12 cellular contexts compared by ENCODE assay signal in the genomic region with DNA sequence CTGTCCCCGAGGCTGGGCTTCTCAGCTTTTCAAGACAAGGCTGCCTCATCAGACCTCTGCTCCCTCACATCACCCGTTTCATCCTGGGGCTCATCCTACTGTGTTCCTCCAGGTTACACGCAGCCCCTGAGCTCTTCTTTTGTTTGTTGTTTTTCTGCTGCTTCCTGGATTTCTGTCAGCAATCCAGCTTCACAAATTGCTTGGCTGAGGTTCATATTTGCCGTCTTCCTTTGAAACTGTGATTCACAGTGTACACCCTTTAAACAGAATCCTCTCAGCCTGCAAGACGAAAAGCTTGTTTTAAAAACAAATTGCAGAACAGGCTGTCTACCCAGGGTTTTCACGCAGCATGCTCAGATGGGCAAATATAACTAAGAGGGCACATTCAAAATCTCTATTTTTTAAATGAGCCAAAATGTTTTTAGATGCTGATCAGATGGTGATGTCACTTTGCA. TPM values are rescaled to one million over a fixed set of nuclear protein-coding genes. Genes with fewer than 3 reads are reported as not detected.
DNase-seq lines count a peak whose midpoint lies in the region; ATAC-seq and TF ChIP-seq lines count a peak whose summit lies in the region.
"Had no signal": no experiment of that assay in that cellular context is flagged by ENCODE, and none has a peak within 500 bp of the region (broad histone marks: within the 10 kb centered on the region; RNA-seq: fewer than 3 reads in every experiment).

No MANE protein-coding gene starts in this region.

- CTCF ChIA-PET in HEK293 (lab: Yijun Ruan, JAX) = interaction anchor here (0.6 to 1.3 kb wide), 3 partner anchors 8 to 188 kb away, joined by 3 to 4 read pairs (median 3); no protein-coding TSS in a partner anchor

- DNase-seq in adipocyte (ENCODE audit: low read depth) (peak; percentile 59), foreskin melanocyte (peak; percentile 17)
- no peak for DNase-seq in activated naive CD4-positive, alpha-beta T cell treated with Interleukin-2 at 50 U/mL for 16 hours
- DNase-seq: activated T-cell treated with anti-CD3 and anti-CD28 coated beads, Interleukin-2, amount 50 U/mL, for 1 hour; right cardiac atrium had no signal

- H3K36me3 ChIP-seq in HEK293 (ENCODE audit: control insufficient read depth in 2 of 2, insufficient read depth in 1 of 2, low read length in 2 of 2) = no peaks in the 10 kb centered on the region
- no peaks in the 10 kb centered on the region for H3K36me3 ChIP-seq in adipocyte (ENCODE audit: control insufficient read depth, insufficient read depth, low read length, severe bottlenecking)
- H3K36me3 ChIP-seq in skeletal muscle satellite cell (ENCODE audit: insufficient read depth, low read length) = no peaks in the 10 kb centered on the region
- H3K36me3 ChIP-seq: thoracic aorta had no signal

- H3K9ac ChIP-seq in adipocyte (ENCODE audit: low read length) = no peak overlapping the region
- no peak overlapping the region for H3K9ac ChIP-seq in skeletal muscle satellite cell (ENCODE audit: low read depth, low read length)
- H3K9ac ChIP-seq: KMS-11 had no signal

- ATAC-seq in HG03442 (IDR thresholded peaks at IDR 0.05; ENCODE audit: unreplicated experiment) (no peak), HG02798 (IDR thresholded peaks at IDR 0.05; ENCODE audit: poor library complexity, unreplicated experiment) (no peak)
- ATAC-seq in activated CD4-positive, CD25-positive, alpha-beta regulatory T cell treated with anti-CD3 and anti-CD28 coated beads, Interleukin-2, amount 50 U/mL, for 24 hours = no peak

- H3K27me3 ChIP-seq in adipocyte (replicated peaks; ENCODE audit: control insufficient read depth, insufficient read depth, low read length) = peaks cover 12% of the 10 kb centered on the region
- H3K27me3 ChIP-seq in skeletal muscle satellite cell (ENCODE audit: control insufficient read depth, insufficient read depth, low read length) = peaks cover 18% of the 10 kb centered on the region

- no peaks in the 10 kb centered on the region; the same call in 1 of the 2 replicates for H3K4me1 ChIP-seq in HEK293 (ENCODE audit: control insufficient read depth, insufficient read depth, low read length)
- no peaks in the 10 kb centered on the region for H3K4me1 ChIP-seq in adipocyte (ENCODE audit: control insufficient read depth, insufficient read depth, low read length)
- H3K4me1 ChIP-seq in skeletal muscle satellite cell (ENCODE audit: control insufficient read depth, insufficient read depth, low read length) = peaks cover 5% of the 10 kb centered on the region

- H3K4me3 ChIP-seq in HEK293 (ENCODE audit: low read depth, low read length) = no peak overlapping the region
- H3K4me3 ChIP-seq in adipocyte (ENCODE audit: low read length) = peak overlapping the region; percentile 28
- H3K4me3 ChIP-seq in skeletal muscle satellite cell (ENCODE audit: low read length) = peak overlapping the region; percentile 53
- H3K4me3 ChIP-seq: thoracic aorta had no signal

- H3K9me3 ChIP-seq in HEK293 (ENCODE audit: control insufficient read depth, insufficient read depth, low read depth, low read length) (no peaks in the 10 kb centered on the region), adipocyte (ENCODE audit: control insufficient read depth, low read length) (no peaks in the 10 kb centered on the region), skeletal muscle satellite cell (replicated peaks; ENCODE audit: low read length) (no peaks in the 10 kb centered on the region)
- H3K9me3 ChIP-seq: thoracic aorta had no signal

- peak overlapping the region; percentile 74 for H3K4me2 ChIP-seq in skeletal muscle satellite cell (ENCODE audit: low read length)
- H3K4me2 ChIP-seq: KMS-11 had no signal

- POLR2A ChIA-PET in HEK293 (lab: Yijun Ruan, JAX) = interaction anchor here (0.6 kb wide), 1 partner anchor 9 kb away, joined by 3 read pairs; no protein-coding TSS in a partner anchor

- TF ChIP-seq CTCF in HEK293 (tag by site-specific recombination; IDR thresholded peaks at IDR 0.05) = no peak

- no peak overlapping the region for H3K27ac ChIP-seq in HEK293 (ENCODE audit: extremely low read depth, low read depth, low read length)
- H3K27ac ChIP-seq: KMS-11, thoracic aorta had no signal

TF ChIP-seq in HEK293, 187 proteins besides CTCF, POLR2A, EP300 and RAD21:
- TF ChIP-seq ZNF629 (tag by site-specific recombination; IDR thresholded peaks at IDR 0.05) = 0 out of 2 replicates have a peak, but pooled peaks have one; percentile 28
- TF ChIP-seq ZNF211 (tag by site-specific recombination; IDR thresholded peaks at IDR 0.05; ENCODE audit: low read depth) = no peak
- TF ChIP-seq ZNF266 (tag by site-specific recombination; IDR thresholded peaks at IDR 0.05; ENCODE audit: low read depth) = no peak
- no peak for TF ChIP-seq TRIM28 (IDR thresholded peaks at IDR 0.05; ENCODE audit: borderline replicate concordance, low read length)
- TF ChIP-seq ZNF660 (tag by site-specific recombination; IDR thresholded peaks at IDR 0.05) = no peak
- peak; percentile 21; the same call in 1 of the 2 replicates for TF ChIP-seq ZNF366 (tag by site-specific recombination; conservative IDR thresholded peaks at IDR 0.05)
- 0 out of 2 replicates have a peak, but pooled peaks have one; percentile 45 for TF ChIP-seq ZNF600 (tag by site-specific recombination; IDR thresholded peaks at IDR 0.05)
- TF ChIP-seq, protein P1, sequence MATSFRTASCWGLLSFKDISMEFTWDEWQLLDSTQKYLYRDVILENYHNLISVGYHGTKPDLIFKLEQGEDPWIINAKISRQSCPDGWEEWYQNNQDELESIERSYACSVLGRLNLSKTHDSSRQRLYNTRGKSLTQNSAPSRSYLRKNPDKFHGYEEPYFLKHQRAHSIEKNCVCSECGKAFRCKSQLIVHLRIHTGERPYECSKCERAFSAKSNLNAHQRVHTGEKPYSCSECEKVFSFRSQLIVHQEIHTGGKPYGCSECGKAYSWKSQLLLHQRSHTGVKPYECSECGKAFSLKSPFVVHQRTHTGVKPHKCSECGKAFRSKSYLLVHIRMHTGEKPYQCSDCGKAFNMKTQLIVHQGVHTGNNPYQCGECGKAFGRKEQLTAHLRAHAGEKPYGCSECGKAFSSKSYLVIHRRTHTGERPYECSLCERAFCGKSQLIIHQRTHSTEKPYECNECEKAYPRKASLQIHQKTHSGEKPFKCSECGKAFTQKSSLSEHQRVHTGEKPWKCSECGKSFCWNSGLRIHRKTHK (tag by site-specific recombination; IDR thresholded peaks at IDR 0.05) = no peak
- peak; percentile 15; the same call in 1 of the 2 replicates for TF ChIP-seq GFI1B (tag by site-specific recombination; IDR thresholded peaks at IDR 0.05)
- TF ChIP-seq ZFP3 (tag by site-specific recombination; IDR thresholded peaks at IDR 0.05; ENCODE audit: low read depth) = no peak
- 0 out of 2 replicates have a peak, but pooled peaks have one; percentile 24 for TF ChIP-seq OSR2 (tag by site-specific recombination; IDR thresholded peaks at IDR 0.05)
- TF ChIP-seq, protein P2, sequence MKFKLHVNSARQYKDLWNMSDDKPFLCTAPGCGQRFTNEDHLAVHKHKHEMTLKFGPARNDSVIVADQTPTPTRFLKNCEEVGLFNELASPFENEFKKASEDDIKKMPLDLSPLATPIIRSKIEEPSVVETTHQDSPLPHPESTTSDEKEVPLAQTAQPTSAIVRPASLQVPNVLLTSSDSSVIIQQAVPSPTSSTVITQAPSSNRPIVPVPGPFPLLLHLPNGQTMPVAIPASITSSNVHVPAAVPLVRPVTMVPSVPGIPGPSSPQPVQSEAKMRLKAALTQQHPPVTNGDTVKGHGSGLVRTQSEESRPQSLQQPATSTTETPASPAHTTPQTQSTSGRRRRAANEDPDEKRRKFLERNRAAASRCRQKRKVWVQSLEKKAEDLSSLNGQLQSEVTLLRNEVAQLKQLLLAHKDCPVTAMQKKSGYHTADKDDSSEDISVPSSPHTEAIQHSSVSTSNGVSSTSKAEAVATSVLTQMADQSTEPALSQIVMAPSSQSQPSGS (tag by site-specific recombination; IDR thresholded peaks at IDR 0.05; ENCODE audit: low read depth) = peak; percentile 40; the same call in 1 of the 2 replicates

RNA-seq across cellular contexts. Expression of a gene that starts 39.1 kb away (rescaled TPM):
- 21.2 and 27.6 TPM in 2 replicates for total RNA-seq in skeletal muscle satellite cell (2012; rRNA removed)
